9 cellular contexts compared by ENCODE assay signal in the genomic region with DNA sequence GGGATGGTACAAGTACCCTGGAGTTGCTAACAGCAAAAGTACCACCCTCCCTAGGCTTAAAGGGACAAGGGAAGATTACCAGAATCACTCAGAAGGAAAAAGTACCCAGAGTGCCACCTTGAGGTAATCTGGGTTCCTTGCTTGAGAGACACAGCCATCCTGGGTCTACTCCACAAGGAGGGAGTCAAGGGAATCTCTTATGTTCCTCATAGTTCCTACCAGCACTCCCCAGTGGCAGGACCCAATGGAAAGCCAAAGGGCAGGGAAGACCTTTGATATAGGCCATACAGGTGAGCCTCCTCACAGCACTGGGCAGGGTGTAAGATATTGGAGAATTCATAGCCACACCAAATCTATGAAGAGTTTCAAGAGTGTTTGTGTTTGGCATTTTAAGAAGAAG. TPM values are rescaled to one million over a fixed set of nuclear protein-coding genes. Genes with fewer than 3 reads are reported as not detected.
A peak's percentile ranks its signal among the peaks of the same experiment; 100 is the strongest.
DNase-seq lines count a peak whose midpoint lies in the region; ATAC-seq, FAIRE-seq and TF ChIP-seq lines count a peak whose summit lies in the region.
"Had no signal": no experiment of that assay in that cellular context is flagged by ENCODE, and none has a peak within 500 bp of the region (broad histone marks: within the 10 kb centered on the region; RNA-seq: fewer than 3 reads in every experiment).

No MANE protein-coding gene starts in this region.

- intact Hi-C loops in Right ventricle myocardium inferior (cut with DNase I): no loop called here

- H3K27me3 ChIP-seq in adipocyte (replicated peaks; ENCODE audit: control insufficient read depth, insufficient read depth, low read length): peaks cover 3% of the 10 kb centered on the region
- no peaks in the 10 kb centered on the region for H3K27me3 ChIP-seq in small intestine (ENCODE audit: control insufficient read depth in 2 of 2, insufficient read depth in 2 of 2, low read length in 2 of 2)

- no peak overlapping the region for H3K9ac ChIP-seq in adipocyte (ENCODE audit: low read length)

- FAIRE-seq in small intestine (lab: Jason Lieb, UNC): no peak
- FAIRE-seq: endometrium had no signal

- DNase-seq in GM10266 (ENCODE audit: extremely low spot score) (peak; percentile 3), NCI-H226 (peak; percentile 9), adipocyte (ENCODE audit: low read depth) (peak; percentile 42), HuH-7.5 (ENCODE audit: low spot score) (no peak), Right ventricle myocardium inferior (ENCODE audit: missing footprints) (no peak), small intestine (no peak), NCI-H187 treated with DMSO at 0.1 percent for 48 hours (lab: John Stamatoyannopoulos, UW) (no peak)
- peak; percentile 29 to 41 for DNase-seq in stimulated activated CD4-positive, alpha-beta T cell treated with anti-CD3 and anti-CD28 coated beads, Interleukin-12 subunit alpha, Interleukin-12 subunit beta, amount 100 ng/mL, for 24 hours (ENCODE audit: low read depth in 2 of 2)

- H3K4me3 ChIP-seq in adipocyte (ENCODE audit: low read length) (no peak overlapping the region), small intestine (ENCODE audit: low read depth in 1 of 2, low read length in 2 of 2) (no peak overlapping the region)

- no peaks in the 10 kb centered on the region for H3K36me3 ChIP-seq in adipocyte (ENCODE audit: control insufficient read depth, insufficient read depth, low read length, severe bottlenecking)
- H3K36me3 ChIP-seq in small intestine (ENCODE audit: control insufficient read depth in 2 of 2, insufficient read depth in 2 of 2, low read length in 2 of 2): no peaks in the 10 kb centered on the region

- no peak overlapping the region for H3K27ac ChIP-seq in small intestine (ENCODE audit: low read depth in 1 of 2, low read length in 1 of 2)

- H3K4me1 ChIP-seq in adipocyte (ENCODE audit: control insufficient read depth, insufficient read depth, low read length) (no peaks in the 10 kb centered on the region), small intestine (ENCODE audit: control insufficient read depth in 2 of 2, insufficient read depth in 1 of 2, low read depth in 1 of 2, low read length in 1 of 2) (no peaks in the 10 kb centered on the region)

- no peak for TF ChIP-seq CTCF in GM10266 (IDR thresholded peaks at IDR 0.05; ENCODE audit: control insufficient read depth, insufficient read depth, low read depth, missing control alignments)

- no peak for ATAC-seq in Right ventricle myocardium inferior

- H3K9me3 ChIP-seq in adipocyte (ENCODE audit: control insufficient read depth, low read length) (no peaks in the 10 kb centered on the region), small intestine (ENCODE audit: control insufficient read depth, low read depth) (no peaks in the 10 kb centered on the region)

RNA-seq across cellular contexts. Expression of gene IL2, which starts 5.7 kb away (rescaled TPM):
- total RNA-seq in Right ventricle myocardium inferior: not detected
- under 1 TPM in 1 of 3 donors, not detected in 2; 0.21 TPM for polyA plus RNA-seq in small intestine

Comparison
In these comparisons a context has a peak if more than half of its experiments do, and no peak if none do; other contexts are left out.
1. DNase-seq: peak in GM10266 (single experiment), NCI-H226 (single experiment), adipocyte (single experiment) and stimulated activated CD4-positive, alpha-beta T cell treated with anti-CD3 and anti-CD28 coated beads, Interleukin-12 subunit alpha, Interleukin-12 subunit beta, amount 100 ng/mL, for 24 hours (2 of 2); none in HuH-7.5 (single experiment), Right ventricle myocardium inferior (single experiment), small intestine (single experiment) and NCI-H187 treated with DMSO at 0.1 percent for 48 hours (single experiment).